Comparison of ENCODE assay signal across 8 cellular contexts in the genomic region with DNA sequence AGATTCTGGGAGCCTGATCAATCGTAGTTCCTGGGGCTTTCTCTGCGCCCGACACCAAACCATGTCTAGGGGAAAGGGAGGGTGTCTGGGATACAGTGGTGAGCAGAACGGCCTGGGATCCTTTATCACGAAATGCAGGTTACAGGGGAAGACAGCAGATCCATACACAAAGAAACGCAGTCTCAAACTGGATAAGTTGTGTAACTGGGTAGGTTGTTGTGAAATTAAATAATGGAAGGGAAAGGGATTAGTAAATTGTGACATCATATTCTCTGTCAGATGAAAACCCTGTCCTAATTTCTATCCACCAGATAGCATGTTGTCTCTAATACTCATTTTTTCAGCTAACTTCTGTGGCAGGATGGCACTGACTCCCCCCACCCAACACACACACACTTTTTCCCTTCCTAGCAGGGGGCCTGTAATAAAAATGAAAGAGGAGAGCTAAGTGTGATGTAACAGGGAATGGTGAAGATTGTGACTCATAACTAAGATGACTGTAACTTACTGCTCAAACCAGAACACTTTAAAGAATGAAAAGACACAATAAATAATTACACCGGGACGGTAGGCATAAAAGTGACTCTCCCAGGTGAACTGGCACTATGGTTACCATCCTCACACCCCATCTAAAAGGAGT. TPM values are rescaled to one million over a fixed set of nuclear protein-coding genes. Genes with fewer than 3 reads are reported as not detected.
A peak's percentile ranks its signal among the peaks of the same experiment; 100 is the strongest.
DNase-seq lines count a peak whose midpoint lies in the region; ATAC-seq, FAIRE-seq and TF ChIP-seq lines count a peak whose summit lies in the region.

No MANE protein-coding gene starts in this region.

- H3K27ac Mint-ChIP-seq in activated CD8-positive, alpha-beta memory T cell treated with anti-CD3 and anti-CD28 coated beads, Interleukin-2, amount 10 ng/mL, durations not matched to agents 7 days and 5 days: peak overlapping the region; percentile 92

- peaks cover 9% of the 10 kb centered on the region for H3K36me3 Mint-ChIP-seq in activated CD8-positive, alpha-beta memory T cell treated with anti-CD3 and anti-CD28 coated beads, Interleukin-2, amount 10 ng/mL, durations not matched to agents 7 days and 5 days

- TF ChIP-seq CTCF in AG04449 (IDR thresholded peaks at IDR 0.05; ENCODE audit: insufficient read depth, low read length, missing control alignments) (no peak), foreskin keratinocyte (conservative IDR thresholded peaks at IDR 0.05) (no peak), mucosa of descending colon (IDR thresholded peaks at IDR 0.05) (no peak), D721Med (IDR thresholded peaks at IDR 0.05; ENCODE audit: insufficient read depth, missing control alignments) (no peak)

- H3K4me3 Mint-ChIP-seq in activated CD8-positive, alpha-beta memory T cell treated with anti-CD3 and anti-CD28 coated beads, Interleukin-2, amount 10 ng/mL, durations not matched to agents 7 days and 5 days: peak overlapping the region; percentile 91

- H3K27ac ChIP-seq in HUES48 (ENCODE audit: low read depth, low read length) (no peak overlapping the region), foreskin keratinocyte (peak overlapping the region; percentile 65)

- FAIRE-seq in D721Med (lab: Jason Lieb, UNC): no peak

- H3K36me3 ChIP-seq in HUES48 (ENCODE audit: control insufficient read depth, insufficient read depth, low read length): peaks cover 12% of the 10 kb centered on the region
- no peaks in the 10 kb centered on the region for H3K36me3 ChIP-seq in mucosa of descending colon (ENCODE audit: low read depth)

- H3K9me3 Mint-ChIP-seq in activated CD8-positive, alpha-beta memory T cell treated with anti-CD3 and anti-CD28 coated beads, Interleukin-2, amount 10 ng/mL, durations not matched to agents 7 days and 5 days (ENCODE audit: low read depth): no peaks in the 10 kb centered on the region

- H3K27me3 ChIP-seq in HUES48 (ENCODE audit: control insufficient read depth, insufficient read depth, low read length) (no peaks in the 10 kb centered on the region), foreskin keratinocyte (no peaks in the 10 kb centered on the region)

- H3K27me3 Mint-ChIP-seq in activated CD8-positive, alpha-beta memory T cell treated with anti-CD3 and anti-CD28 coated beads, Interleukin-2, amount 10 ng/mL, durations not matched to agents 7 days and 5 days: no peaks in the 10 kb centered on the region

- CTCF ChIA-PET in AG04449 (lab: Yijun Ruan, JAX): interaction anchor here (0.9 to 8.9 kb wide), 12 partner anchors 9 to 369 kb away, joined by 3 to 159 read pairs (median 4); partner anchors contain the start of gene EDEM2
- CTCF ChIA-PET in activated CD8-positive, alpha-beta memory T cell treated with anti-CD3 and anti-CD28 coated beads, Interleukin-2, amount 10 ng/mL, durations not matched to agents 7 days and 5 days (lab: Charles Lee): interaction anchor here (1.1 to 4.1 kb wide), 10 partner anchors 16 to 220 kb away, joined by 3 to 39 read pairs (median 4); partner anchors contain the start of genes EDEM2 and GGT7

- H3K9me3 ChIP-seq in HUES48 (ENCODE audit: control insufficient read depth, insufficient read depth, low read length) (no peaks in the 10 kb centered on the region), mucosa of descending colon (no peaks in the 10 kb centered on the region)

- ATAC-seq in activated CD8-positive, alpha-beta memory T cell treated with anti-CD3 and anti-CD28 coated beads, Interleukin-2, amount 10 ng/mL, durations not matched to agents 7 days and 5 days: no peak
- ATAC-seq in foreskin keratinocyte (peak; percentile 49), mucosa of descending colon (no peak)

- peak overlapping the region; percentile 46; the same call in 1 of the 2 replicates for H3K9ac ChIP-seq in HUES48 (ENCODE audit: low read depth, low read length)

- H3K4me3 ChIP-seq in AG04449 (ENCODE audit: low read depth, low read length): peak overlapping the region; percentile 40; the same call in 1 of the 2 replicates
- H3K4me3 ChIP-seq in HUES48 (ENCODE audit: low read depth, low read length): peak overlapping the region; percentile 94
- H3K4me3 ChIP-seq in mucosa of descending colon: no peak overlapping the region

- intact Hi-C loops in mucosa of descending colon (cut with DNase I, micrococcal nuclease): loop anchor here in 1 of 2 donors (5.0 kb wide), 1 partner anchor 221 kb away; the partner anchor contains the start of gene GGT7

- POLR2A ChIA-PET in AG04449 (lab: Yijun Ruan, JAX): no interaction called here

- peaks cover 21% of the 10 kb centered on the region for H3K4me1 ChIP-seq in HUES48 (ENCODE audit: control insufficient read depth, insufficient read depth, low read length)
- H3K4me1 ChIP-seq in foreskin keratinocyte: peaks cover 16% of the 10 kb centered on the region
- H3K4me1 ChIP-seq in mucosa of descending colon (ENCODE audit: low read depth): peaks cover 8% of the 10 kb centered on the region

- peak; percentile 36 for DNase-seq in AG04449 (ENCODE audit: low read depth, low spot score)
- no peak for DNase-seq in activated CD8-positive, alpha-beta memory T cell treated with anti-CD3 and anti-CD28 coated beads, Interleukin-2, amount 10 ng/mL, durations not matched to agents 7 days and 5 days
- peak in 1 of 2 donors; percentile 74 for DNase-seq in foreskin keratinocyte
- DNase-seq in stimulated activated CD4-positive, alpha-beta T cell treated with anti-CD3 and anti-CD28 coated beads, Interleukin-12 subunit alpha, Interleukin-12 subunit beta, amount 100 ng/mL, for 24 hours (ENCODE audit: low read depth in 2 of 2): peak; percentile 9 to 20
- no peak for DNase-seq in mucosa of descending colon
- DNase-seq in D721Med (ENCODE audit: insufficient read length, low spot score): no peak
- no peak for DNase-seq in NCI-H2227 (lab: John Stamatoyannopoulos, UW; ENCODE audit: unreplicated experiment)

- peaks cover 47% of the 10 kb centered on the region for H3K4me1 Mint-ChIP-seq in activated CD8-positive, alpha-beta memory T cell treated with anti-CD3 and anti-CD28 coated beads, Interleukin-2, amount 10 ng/mL, durations not matched to agents 7 days and 5 days

RNA-seq across cellular contexts. Expression of gene TRPC4AP, which starts 0.8 kb away (rescaled TPM):
- 10 to 100 TPM; 56.9 to 70.9 TPM for total RNA-seq in activated CD8-positive, alpha-beta memory T cell treated with anti-CD3 and anti-CD28 coated beads, Interleukin-2, amount 10 ng/mL, durations not matched to agents 7 days and 5 days
- total RNA-seq in foreskin keratinocyte (55.5 and 63.0 TPM in 2 replicates), mucosa of descending colon (10 to 100 TPM; 49.6 to 60.5 (median 53.8) TPM)
- polyA plus RNA-seq in foreskin keratinocyte: 44.5 and 47.9 TPM in 2 replicates

RNA-seq across cellular contexts. Expression of gene EDEM2, which starts 53.8 kb away (rescaled TPM):
- 10 to 100 TPM; 23.9 to 25.6 TPM for total RNA-seq in activated CD8-positive, alpha-beta memory T cell treated with anti-CD3 and anti-CD28 coated beads, Interleukin-2, amount 10 ng/mL, durations not matched to agents 7 days and 5 days
- 24.2 and 27.0 TPM in 2 replicates for total RNA-seq in foreskin keratinocyte
- 24.8 and 25.0 TPM in 2 replicates for polyA plus RNA-seq in foreskin keratinocyte
- total RNA-seq in mucosa of descending colon: 10 to 100 TPM; 17.9 to 32.1 (median 22.5) TPM

Comparison
In these comparisons a context has a peak if more than half of its experiments do, and no peak if none do; other contexts are left out.
1. DNase-seq: peak in AG04449 (single experiment) and stimulated activated CD4-positive, alpha-beta T cell treated with anti-CD3 and anti-CD28 coated beads, Interleukin-12 subunit alpha, Interleukin-12 subunit beta, amount 100 ng/mL, for 24 hours (2 of 2); none in activated CD8-positive, alpha-beta memory T cell treated with anti-CD3 and anti-CD28 coated beads, Interleukin-2, amount 10 ng/mL, durations not matched to agents 7 days and 5 days (single experiment), mucosa of descending colon (0 of 3), D721Med (single experiment) and NCI-H2227 (single experiment).